In genomic region chr12:89863968-89864367, GRCh38 we compare ENCODE assay signal across 7 cellular contexts.
DNase-seq lines count a peak whose midpoint lies in the region; ATAC-seq and TF ChIP-seq lines count a peak whose summit lies in the region.

No MANE protein-coding gene starts in this region.

- H3K4me3 Mint-ChIP-seq in activated T-helper 17 cell treated with anti-CD3 and anti-CD28 coated beads, Interleukin-2, amount 50 U/mL, for 72 hours = peak overlapping the region; percentile 94
- no peak overlapping the region for H3K4me3 Mint-ChIP-seq in osteocyte (ENCODE audit: unreplicated experiment)

- peak overlapping the region; percentile 98 for H3K27ac Mint-ChIP-seq in activated T-helper 17 cell treated with anti-CD3 and anti-CD28 coated beads, Interleukin-2, amount 50 U/mL, for 72 hours
- peak overlapping the region; percentile 93 for H3K27ac Mint-ChIP-seq in osteocyte (ENCODE audit: unreplicated experiment)

- ATAC-seq in GM19372 (IDR thresholded peaks at IDR 0.05; ENCODE audit: low read depth, unreplicated experiment) (peak; percentile 21), HG03521 (IDR thresholded peaks at IDR 0.05; ENCODE audit: unreplicated experiment) (peak; percentile 31), HG03565 (IDR thresholded peaks at IDR 0.05; ENCODE audit: unreplicated experiment) (no peak)
- peak; percentile 19 for ATAC-seq in activated T-helper 17 cell treated with anti-CD3 and anti-CD28 coated beads, Interleukin-2, amount 50 U/mL, for 72 hours (replicated peaks)

- H3K4me1 Mint-ChIP-seq in activated T-helper 17 cell treated with anti-CD3 and anti-CD28 coated beads, Interleukin-2, amount 50 U/mL, for 72 hours = peaks cover 42% of the 10 kb centered on the region
- H3K4me1 Mint-ChIP-seq in osteocyte (ENCODE audit: unreplicated experiment) = peaks cover 20% of the 10 kb centered on the region

- H3K9me3 Mint-ChIP-seq in activated T-helper 17 cell treated with anti-CD3 and anti-CD28 coated beads, Interleukin-2, amount 50 U/mL, for 72 hours = peaks cover 10% of the 10 kb centered on the region
- H3K9me3 Mint-ChIP-seq in osteocyte (ENCODE audit: unreplicated experiment) = no peaks in the 10 kb centered on the region

- TF ChIP-seq CTCF in osteocyte (IDR thresholded peaks at IDR 0.05) = no peak

- H3K36me3 Mint-ChIP-seq in activated T-helper 17 cell treated with anti-CD3 and anti-CD28 coated beads, Interleukin-2, amount 50 U/mL, for 72 hours (ENCODE audit: low read depth) = no peaks in the 10 kb centered on the region
- H3K36me3 Mint-ChIP-seq in osteocyte (ENCODE audit: unreplicated experiment) = no peaks in the 10 kb centered on the region

- no peak for DNase-seq in osteocyte (ENCODE audit: extremely low spot score, unreplicated experiment)
- DNase-seq in SHP77 (lab: John Stamatoyannopoulos, UW) = no peak
- DNase-seq in NCI-H1930 (lab: John Stamatoyannopoulos, UW) = no peak

- no peaks in the 10 kb centered on the region for H3K27me3 Mint-ChIP-seq in activated T-helper 17 cell treated with anti-CD3 and anti-CD28 coated beads, Interleukin-2, amount 50 U/mL, for 72 hours
- no peaks in the 10 kb centered on the region for H3K27me3 Mint-ChIP-seq in osteocyte (ENCODE audit: unreplicated experiment)
